19 cellular contexts compared by ENCODE assay signal in the genomic region with DNA sequence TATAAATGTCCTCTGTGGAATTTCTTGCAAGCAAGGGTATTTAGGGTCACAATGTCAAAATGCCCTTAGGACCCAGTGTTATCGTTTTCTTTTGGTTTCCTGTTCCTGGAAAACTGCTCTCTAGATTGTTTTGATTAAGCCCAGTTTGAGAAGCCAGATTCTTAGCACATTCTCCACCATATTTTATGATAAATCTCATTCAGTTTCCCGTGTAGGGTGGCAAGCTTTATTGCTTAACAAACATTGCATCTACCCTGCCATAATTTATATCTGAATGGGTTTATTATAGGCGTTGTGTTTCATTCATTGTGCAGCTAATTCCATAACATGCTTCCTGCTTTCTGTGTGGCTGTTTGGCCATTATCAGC.
DNase-seq lines count a peak whose midpoint lies in the region; ATAC-seq and TF ChIP-seq lines count a peak whose summit lies in the region.
"Had no signal": no experiment of that assay in that cellular context is flagged by ENCODE, and none has a peak within 500 bp of the region (broad histone marks: within the 10 kb centered on the region; RNA-seq: fewer than 3 reads in every experiment).

No MANE protein-coding gene starts in this region.

- peak overlapping the region; percentile 46 for H3K9ac ChIP-seq in skeletal muscle satellite cell (ENCODE audit: low read depth, low read length)

- no peaks in the 10 kb centered on the region for H3K9me3 ChIP-seq in skeletal muscle satellite cell (replicated peaks; ENCODE audit: low read length)

- H3K4me1 ChIP-seq in skeletal muscle satellite cell (ENCODE audit: control insufficient read depth, insufficient read depth, low read length): peaks cover 37% of the 10 kb centered on the region

- intact Hi-C loops in Right ventricle myocardium inferior (cut with DNase I) (no loop called here), cardiac septum (cut with DNase I) (no loop called here), left ventricle myocardium superior (cut with micrococcal nuclease) (no loop called here)

- peaks cover 37% of the 10 kb centered on the region for H3K4me1 Mint-ChIP-seq in HFFc6 (ENCODE audit: low read depth)

- no peaks in the 10 kb centered on the region for H3K36me3 Mint-ChIP-seq in HFFc6 (ENCODE audit: low read depth)

- DNase-seq in Right ventricle myocardium inferior (ENCODE audit: missing footprints) (no peak), cardiac septum (ENCODE audit: low spot score) (no peak), HFFc6 (no peak), left ventricle myocardium superior (no peak), NCI-H510A (lab: John Stamatoyannopoulos, UW) (no peak)
- DNase-seq: 8988T, DMS 273 treated with DMSO at 0.1 percent for 48 hours, HCEC 1CT, KG1, NCI-H1436, NCI-H2029, NCI-H2171 treated with DMSO at 0.1 percent for 48 hours, NCI-H510A treated with DMSO at 0.1 percent for 48 hours, NCI-H82, PC-9 had no signal

- peaks cover 9% of the 10 kb centered on the region for H3K27me3 Mint-ChIP-seq in HFFc6 (ENCODE audit: insufficient read depth)

- no peak overlapping the region for H3K4me2 ChIP-seq in skeletal muscle satellite cell (ENCODE audit: low read length)
- H3K4me2 ChIP-seq: PC-9 had no signal

- no peak overlapping the region for H3K4me3 ChIP-seq in skeletal muscle satellite cell (ENCODE audit: low read length)
- H3K4me3 ChIP-seq: PC-9, SK-N-MC had no signal

- peak overlapping the region; percentile 63; the same call in 1 of the 2 replicates for H3K27ac Mint-ChIP-seq in HFFc6

- H3K36me3 ChIP-seq in skeletal muscle satellite cell (ENCODE audit: insufficient read depth, low read length): no peaks in the 10 kb centered on the region

- H3K9me3 Mint-ChIP-seq in HFFc6: no peaks in the 10 kb centered on the region

- no peaks in the 10 kb centered on the region for H3K27me3 ChIP-seq in skeletal muscle satellite cell (ENCODE audit: control insufficient read depth, insufficient read depth, low read length)

- ATAC-seq in Right ventricle myocardium inferior (peak; percentile 6), left ventricle myocardium superior (peak; percentile 36), GM21619 (IDR thresholded peaks at IDR 0.05; ENCODE audit: unreplicated experiment) (no peak), HG03439 (IDR thresholded peaks at IDR 0.05; ENCODE audit: unreplicated experiment) (no peak)

- no peak overlapping the region for H3K4me3 Mint-ChIP-seq in HFFc6

- TF ChIP-seq CTCF in HFFc6 (IDR thresholded peaks at IDR 0.05): no peak

Comparison
In these comparisons a context has a peak if more than half of its experiments do, and no peak if none do; other contexts are left out.
1. ATAC-seq: peak in Right ventricle myocardium inferior (single experiment) and left ventricle myocardium superior (single experiment); none in GM21619 (single experiment) and HG03439 (single experiment).